Comparison of ENCODE assay signal across 1 cellular context in genomic region chr3:127574880-127575878, GRCh38.
TF ChIP-seq lines count a peak whose summit lies in the region.

No MANE protein-coding gene starts in this region.

TF ChIP-seq in HEK293, 187 proteins besides CTCF, POLR2A, EP300 and RAD21 (continued from another document):
- TF ChIP-seq ZNF175 (tag by site-specific recombination; IDR thresholded peaks at IDR 0.05): no peak
- TF ChIP-seq ZNF654 (tag by site-specific recombination; IDR thresholded peaks at IDR 0.05; ENCODE audit: low read depth): peak; percentile 48
- no peak for TF ChIP-seq ZNF449 (tag by site-specific recombination; IDR thresholded peaks at IDR 0.05)
- TF ChIP-seq ZNF660 (tag by site-specific recombination; IDR thresholded peaks at IDR 0.05): peak; percentile 26; the same call in 1 of the 2 replicates
- no peak for TF ChIP-seq ZNF292 (tag by site-specific recombination; IDR thresholded peaks at IDR 0.05; ENCODE audit: borderline replicate concordance, low read depth)
- TF ChIP-seq ZNF23 (tag by site-specific recombination; IDR thresholded peaks at IDR 0.05; ENCODE audit: borderline replicate concordance): no peak
- TF ChIP-seq ZIC2 (tag by site-specific recombination; IDR thresholded peaks at IDR 0.05): peak; percentile 78
- no peak for TF ChIP-seq ZNF596 (tag by site-specific recombination; IDR thresholded peaks at IDR 0.05)
- no peak for TF ChIP-seq INSM2 (tag by site-specific recombination; IDR thresholded peaks at IDR 0.05)
- no peak for TF ChIP-seq ZNF792 (tag by site-specific recombination; IDR thresholded peaks at IDR 0.05)
- TF ChIP-seq ZBTB10 (tag by site-specific recombination; IDR thresholded peaks at IDR 0.05): no peak
- TF ChIP-seq ZNF280C (tag by site-specific recombination; IDR thresholded peaks at IDR 0.05): no peak
- no peak for TF ChIP-seq ATF2 (tag by site-specific recombination; IDR thresholded peaks at IDR 0.05; ENCODE audit: low read depth)
- no peak for TF ChIP-seq KLF7 (tag by site-specific recombination; IDR thresholded peaks at IDR 0.05; ENCODE audit: borderline replicate concordance)
- TF ChIP-seq SCRT1 (tag by site-specific recombination; IDR thresholded peaks at IDR 0.05; ENCODE audit: borderline replicate concordance): no peak
- no peak for TF ChIP-seq ZNF391 (tag by site-specific recombination; IDR thresholded peaks at IDR 0.05; ENCODE audit: borderline replicate concordance, low read depth)
